In genomic region chr15:41954036-41954435, GRCh38 we compare ENCODE assay signal across 18 cellular contexts. TPM values are rescaled to one million over a fixed set of nuclear protein-coding genes. Genes with fewer than 3 reads are reported as not detected.
DNase-seq lines count a peak whose midpoint lies in the region; ATAC-seq and TF ChIP-seq lines count a peak whose summit lies in the region.
"Had no signal": no experiment of that assay in that cellular context is flagged by ENCODE, and none has a peak within 500 bp of the region (broad histone marks: within the 10 kb centered on the region; RNA-seq: fewer than 3 reads in every experiment).

No MANE protein-coding gene starts in this region.

- no peaks in the 10 kb centered on the region for H4K20me1 ChIP-seq in neural progenitor cell (ENCODE audit: low read depth)

- POLR2A ChIA-PET in HEK293 (lab: Yijun Ruan, JAX), result no interaction called here

- H3K27me3 ChIP-seq in neural progenitor cell (no peaks in the 10 kb centered on the region), SJCRH30 (no peaks in the 10 kb centered on the region)
- H3K27me3 ChIP-seq: BLaER1 had no signal

- CTCF ChIA-PET in activated CD8-positive, alpha-beta memory T cell treated with anti-CD3 and anti-CD28 coated beads, Interleukin-2, amount 10 ng/mL, durations not matched to agents 7 days and 5 days (lab: Charles Lee), result interaction anchor here (0.9 to 2.2 kb wide), 4 partner anchors 13 to 49 kb away, joined by 3 to 6 read pairs (median 4); no protein-coding TSS in a partner anchor
- CTCF ChIA-PET in HEK293 (lab: Yijun Ruan, JAX), result interaction anchor here (0.7 kb wide), 1 partner anchor 14 kb away, joined by 3 read pairs; no protein-coding TSS in a partner anchor

- intact Hi-C loops in dendritic cell treated with granulocyte-macrophage colony-stimulating factor and Interleukin-4, amounts not matched to agents 40 ng/mL and 50 ng/mL, for 4 days (cut with micrococcal nuclease), result no loop called here

- TF ChIP-seq CTCF in HEK293 (tag by site-specific recombination; IDR thresholded peaks at IDR 0.05) (no peak), neural progenitor cell (IDR thresholded peaks at IDR 0.05) (no peak)

- peaks cover 3 to 9% of the 10 kb centered on the region in 2 experiments; a peak in 2 of 3 replicates for H3K36me3 ChIP-seq in HEK293 (ENCODE audit: control insufficient read depth in 2 of 2, insufficient read depth in 1 of 2, low read length in 2 of 2)
- H3K36me3 ChIP-seq in neural progenitor cell, result no peaks in the 10 kb centered on the region
- peaks cover 30% of the 10 kb centered on the region for H3K36me3 ChIP-seq in SJCRH30

- DNase-seq in activated CD8-positive, alpha-beta memory T cell treated with anti-CD3 and anti-CD28 coated beads, Interleukin-2, amount 10 ng/mL, durations not matched to agents 7 days and 5 days, result no peak
- DNase-seq in activated CD8-positive, alpha-beta memory T cell treated with anti-CD3 and anti-CD28 coated beads, Interleukin-2, amount 50 U/mL, for 4 hours, result no peak
- DNase-seq in neural progenitor cell (ENCODE audit: low spot score), result no peak
- no peak for DNase-seq in stimulated activated effector memory CD8-positive, alpha-beta T cell treated with anti-CD3 and anti-CD28 coated beads, Interleukin-12 subunit alpha, Interleukin-12 subunit beta, amount 100 ng/mL, for 72 hours (ENCODE audit: low spot score in 2 of 2)
- no peak for DNase-seq in SJCRH30
- DNase-seq in NCI-H2081 treated with DMSO at 0.1 percent for 48 hours (lab: John Stamatoyannopoulos, UW), result no peak
- DNase-seq: 8988T; CD4-positive, alpha-beta memory T cell; DMS153; DMS79; GDM1; GOT3; H7 had no signal

- H3K27ac ChIP-seq in HEK293 (ENCODE audit: extremely low read depth, low read depth, low read length) (no peak overlapping the region), neural progenitor cell (no peak overlapping the region), SJCRH30 (no peak overlapping the region)
- H3K27ac ChIP-seq: BLaER1 had no signal

- no peaks in the 10 kb centered on the region for H3K9me3 Mint-ChIP-seq in activated CD8-positive, alpha-beta memory T cell treated with anti-CD3 and anti-CD28 coated beads, Interleukin-2, amount 10 ng/mL, durations not matched to agents 7 days and 5 days (ENCODE audit: low read depth)
- H3K9me3 Mint-ChIP-seq in dendritic cell treated with granulocyte-macrophage colony-stimulating factor and Interleukin-4, amounts not matched to agents 40 ng/mL and 50 ng/mL, for 4 days, result no peaks in the 10 kb centered on the region
- no peaks in the 10 kb centered on the region for H3K9me3 Mint-ChIP-seq in neural progenitor cell
- H3K9me3 Mint-ChIP-seq in stimulated activated effector memory CD8-positive, alpha-beta T cell treated with anti-CD3 and anti-CD28 coated beads, Interleukin-12 subunit alpha, Interleukin-12 subunit beta, amount 100 ng/mL, for 72 hours, result no peaks in the 10 kb centered on the region
- H3K9me3 Mint-ChIP-seq: CD14-positive monocyte; CD4-positive, alpha-beta memory T cell had no signal

- H3K4me1 ChIP-seq in HEK293 (ENCODE audit: control insufficient read depth, insufficient read depth, low read length) (0 out of 2 replicates have a peak, but pooled peaks cover 2% of the 10 kb centered on the region), neural progenitor cell (no peaks in the 10 kb centered on the region), SJCRH30 (peaks cover 13% of the 10 kb centered on the region)

- H3K4me1 Mint-ChIP-seq in activated CD8-positive, alpha-beta memory T cell treated with anti-CD3 and anti-CD28 coated beads, Interleukin-2, amount 10 ng/mL, durations not matched to agents 7 days and 5 days, result peaks cover 23% of the 10 kb centered on the region
- H3K4me1 Mint-ChIP-seq in dendritic cell treated with granulocyte-macrophage colony-stimulating factor and Interleukin-4, amounts not matched to agents 40 ng/mL and 50 ng/mL, for 4 days (ENCODE audit: low read depth), result peaks cover 75% of the 10 kb centered on the region
- H3K4me1 Mint-ChIP-seq in neural progenitor cell, result peaks cover 29% of the 10 kb centered on the region
- peaks cover 37% of the 10 kb centered on the region for H3K4me1 Mint-ChIP-seq in stimulated activated effector memory CD8-positive, alpha-beta T cell treated with anti-CD3 and anti-CD28 coated beads, Interleukin-12 subunit alpha, Interleukin-12 subunit beta, amount 100 ng/mL, for 72 hours

- H3K27me3 Mint-ChIP-seq in activated CD8-positive, alpha-beta memory T cell treated with anti-CD3 and anti-CD28 coated beads, Interleukin-2, amount 10 ng/mL, durations not matched to agents 7 days and 5 days, result no peaks in the 10 kb centered on the region
- no peaks in the 10 kb centered on the region for H3K27me3 Mint-ChIP-seq in dendritic cell treated with granulocyte-macrophage colony-stimulating factor and Interleukin-4, amounts not matched to agents 40 ng/mL and 50 ng/mL, for 4 days
- peaks cover 7% of the 10 kb centered on the region for H3K27me3 Mint-ChIP-seq in neural progenitor cell (ENCODE audit: insufficient read depth, low read depth)
- H3K27me3 Mint-ChIP-seq: CD4-positive, alpha-beta memory T cell had no signal

- H3K4me3 Mint-ChIP-seq in activated CD8-positive, alpha-beta memory T cell treated with anti-CD3 and anti-CD28 coated beads, Interleukin-2, amount 10 ng/mL, durations not matched to agents 7 days and 5 days, result no peak overlapping the region
- H3K4me3 Mint-ChIP-seq in dendritic cell treated with granulocyte-macrophage colony-stimulating factor and Interleukin-4, amounts not matched to agents 40 ng/mL and 50 ng/mL, for 4 days, result no peak overlapping the region
- H3K4me3 Mint-ChIP-seq in neural progenitor cell, result no peak overlapping the region
- no peak overlapping the region for H3K4me3 Mint-ChIP-seq in stimulated activated effector memory CD8-positive, alpha-beta T cell treated with anti-CD3 and anti-CD28 coated beads, Interleukin-12 subunit alpha, Interleukin-12 subunit beta, amount 100 ng/mL, for 72 hours
- H3K4me3 Mint-ChIP-seq: CD14-positive monocyte; CD4-positive, alpha-beta memory T cell had no signal

- H2AFZ ChIP-seq in neural progenitor cell (replicated peaks), result no peak overlapping the region

- peak overlapping the region; percentile 66 for H3K27ac Mint-ChIP-seq in activated CD8-positive, alpha-beta memory T cell treated with anti-CD3 and anti-CD28 coated beads, Interleukin-2, amount 10 ng/mL, durations not matched to agents 7 days and 5 days
- peak overlapping the region; percentile 85 for H3K27ac Mint-ChIP-seq in dendritic cell treated with granulocyte-macrophage colony-stimulating factor and Interleukin-4, amounts not matched to agents 40 ng/mL and 50 ng/mL, for 4 days
- H3K27ac Mint-ChIP-seq in neural progenitor cell, result peak overlapping the region; percentile 42
- H3K27ac Mint-ChIP-seq in stimulated activated effector memory CD8-positive, alpha-beta T cell treated with anti-CD3 and anti-CD28 coated beads, Interleukin-12 subunit alpha, Interleukin-12 subunit beta, amount 100 ng/mL, for 72 hours, result no peak overlapping the region

- no peaks in the 10 kb centered on the region for H3F3A ChIP-seq in neural progenitor cell (ENCODE audit: low read depth)

- H3K4me2 ChIP-seq in neural progenitor cell, result no peak overlapping the region
- H3K4me2 ChIP-seq: BLaER1 had no signal

- ATAC-seq in activated CD8-positive, alpha-beta memory T cell treated with anti-CD3 and anti-CD28 coated beads, Interleukin-2, amount 10 ng/mL, durations not matched to agents 7 days and 5 days, result no peak
- no peak for ATAC-seq in stimulated activated effector memory CD8-positive, alpha-beta T cell treated with anti-CD3 and anti-CD28 coated beads, Interleukin-12 subunit alpha, Interleukin-12 subunit beta, amount 100 ng/mL, for 72 hours
- ATAC-seq: HCT116 had no signal

- H3K4me3 ChIP-seq in HEK293 (ENCODE audit: low read depth, low read length), result no peak overlapping the region
- H3K4me3 ChIP-seq in neural progenitor cell, result no peak overlapping the region
- no peak overlapping the region for H3K4me3 ChIP-seq in SJCRH30
- H3K4me3 ChIP-seq: BLaER1 had no signal

- peaks cover 13% of the 10 kb centered on the region for H3K36me3 Mint-ChIP-seq in activated CD8-positive, alpha-beta memory T cell treated with anti-CD3 and anti-CD28 coated beads, Interleukin-2, amount 10 ng/mL, durations not matched to agents 7 days and 5 days
- H3K36me3 Mint-ChIP-seq in dendritic cell treated with granulocyte-macrophage colony-stimulating factor and Interleukin-4, amounts not matched to agents 40 ng/mL and 50 ng/mL, for 4 days (ENCODE audit: low read depth), result peaks cover 84% of the 10 kb centered on the region
- peaks cover 4% of the 10 kb centered on the region for H3K36me3 Mint-ChIP-seq in neural progenitor cell
- H3K36me3 Mint-ChIP-seq in stimulated activated effector memory CD8-positive, alpha-beta T cell treated with anti-CD3 and anti-CD28 coated beads, Interleukin-12 subunit alpha, Interleukin-12 subunit beta, amount 100 ng/mL, for 72 hours, result peaks cover 70% of the 10 kb centered on the region

- H3K79me2 ChIP-seq in neural progenitor cell (ENCODE audit: low read depth), result peaks cover 11% of the 10 kb centered on the region

- H3K9ac ChIP-seq in neural progenitor cell, result no peak overlapping the region
- H3K9ac ChIP-seq: BLaER1 had no signal

- no peaks in the 10 kb centered on the region for H3K9me3 ChIP-seq in HEK293 (ENCODE audit: control insufficient read depth, insufficient read depth, low read depth, low read length)
- H3K9me3 ChIP-seq in neural progenitor cell (ENCODE audit: low read depth), result no peaks in the 10 kb centered on the region
- no peaks in the 10 kb centered on the region for H3K9me3 ChIP-seq in SJCRH30 (replicated peaks)
- H3K9me3 ChIP-seq: BLaER1 had no signal

TF ChIP-seq in HEK293, 187 proteins besides CTCF, POLR2A, EP300 and RAD21:
- TF ChIP-seq MZF1 (tag by site-specific recombination; IDR thresholded peaks at IDR 0.05; ENCODE audit: borderline replicate concordance) (no peak), ZIC2 (tag by site-specific recombination; IDR thresholded peaks at IDR 0.05) (0 out of 2 replicates have a peak, but pooled peaks have one; percentile 35)
TF ChIP-seq in HEK293: peak in this region for 1.

RNA-seq across cellular contexts. Expression of gene EHD4, which starts 18.3 kb away (rescaled TPM):
- 10 to 100 TPM; 15.6 to 19.8 TPM for total RNA-seq in activated CD8-positive, alpha-beta memory T cell treated with anti-CD3 and anti-CD28 coated beads, Interleukin-2, amount 10 ng/mL, durations not matched to agents 7 days and 5 days
- 6.9 and 11.9 TPM in 2 replicates for total RNA-seq in neural progenitor cell (ENCODE audit: low replicate concordance)
- total RNA-seq in SJCRH30 (2014; rRNA removed; shearing (Covaris generic)), result 20.8 TPM in 2 replicates
